Comparison of ENCODE assay signal across 23 cellular contexts in genomic region chr2:223764796-223765195, GRCh38.
A peak's percentile ranks its signal among the peaks of the same experiment; 100 is the strongest.
DNase-seq lines count a peak whose midpoint lies in the region; ATAC-seq, FAIRE-seq and TF ChIP-seq lines count a peak whose summit lies in the region.
"Had no signal": no experiment of that assay in that cellular context is flagged by ENCODE, and none has a peak within 500 bp of the region (broad histone marks: within the 10 kb centered on the region; RNA-seq: fewer than 3 reads in every experiment).

No MANE protein-coding gene starts in this region.

- no peaks in the 10 kb centered on the region for H3K9me1 ChIP-seq in endothelial cell of umbilical vein (replicated peaks; ENCODE audit: control insufficient read depth, extremely low read depth, insufficient read depth, low read length)

- no peak for DNase-seq in HepG2 (ENCODE audit: low spot score)
- no peak for DNase-seq in right lobe of liver
- DNase-seq in endothelial cell of umbilical vein (ENCODE audit: low read depth, low spot score) = no peak
- no peak for DNase-seq in mammary epithelial cell
- DNase-seq in GM03348 (ENCODE audit: low spot score) = no peak
- DNase-seq: ACHN; BE2C; Caco-2; Calu3; CD4-positive, alpha-beta T cell; CD8-positive, alpha-beta T cell; DMS79 treated with DMSO at 0.1 percent for 48 hours; GF-D8 had no signal

- no peak overlapping the region for H3K4me2 ChIP-seq in HepG2 (ENCODE audit: low read depth, low read length)
- H3K4me2 ChIP-seq in endothelial cell of umbilical vein (ENCODE audit: insufficient read depth, low read length) = no peak overlapping the region
- H3K4me2 ChIP-seq in mammary epithelial cell (ENCODE audit: insufficient read depth, low read depth, low read length) = no peak overlapping the region

- TF ChIP-seq CTCF in HepG2 (CRISPR knock-in tag; IDR thresholded peaks at IDR 0.05) (no peak), right lobe of liver (IDR thresholded peaks at IDR 0.05) (no peak), HEK293 (tag by site-specific recombination; IDR thresholded peaks at IDR 0.05) (no peak), endothelial cell of umbilical vein (IDR thresholded peaks at IDR 0.05; ENCODE audit: extremely low read depth in 1 of 2, insufficient read depth in 1 of 2, low read depth in 1 of 2, low read length in 2 of 2) (no peak), mammary epithelial cell (conservative IDR thresholded peaks at IDR 0.05 in 1 of 2, IDR thresholded peaks at IDR 0.05 in 1 of 2; ENCODE audit: extremely low read depth in 1 of 2, insufficient read depth in 1 of 2, low read depth in 1 of 2, low read length in 2 of 2) (no peak)

- H3K4me3 ChIP-seq in HepG2 (replicated peaks in 1 of 3; ENCODE audit: insufficient read depth in 1 of 3, low read depth in 2 of 3, low read length in 3 of 3) = no peak overlapping the region
- H3K4me3 ChIP-seq in right lobe of liver = no peak overlapping the region
- no peak overlapping the region for H3K4me3 ChIP-seq in HEK293 (ENCODE audit: low read depth, low read length)
- no peak overlapping the region for H3K4me3 ChIP-seq in endothelial cell of umbilical vein (replicated peaks in 1 of 3; ENCODE audit: insufficient read depth in 1 of 3, low read depth in 1 of 3, low read length in 3 of 3)
- H3K4me3 ChIP-seq in mammary epithelial cell (replicated peaks in 1 of 3; ENCODE audit: insufficient read depth in 1 of 3, low read depth in 2 of 3, low read length in 3 of 3) = no peak overlapping the region
- H3K4me3 ChIP-seq: BLaER1 treated with 17β-estradiol and CSF1 and Interleukin-3, amounts not matched to agents 10 nM and 100 nM; GM12878 had no signal

- in situ Hi-C loops in HepG2 (cut with HindIII; ENCODE audit: extremely low pct_ligation_motif_present, low pct_unique_long_range_greater_than_20kb) = no loop called here
- in situ Hi-C loops in mammary epithelial cell (cut with MboI; ENCODE audit: low sequenced_read_pairs in 2 of 2) = no loop called here

- CTCF ChIA-PET in HepG2 (lab: Yijun Ruan, JAX; ENCODE audit: low intra/inter-chr PET ratio, low total read pairs) (no interaction called here), HEK293 (lab: Yijun Ruan, JAX) (interaction anchor here (0.9 to 1.4 kb wide), 4 partner anchors 14 to 90 kb away, joined by 3 read pairs; no protein-coding TSS in a partner anchor), endothelial cell of umbilical vein (lab: Charles Lee) (interaction anchor here (0.8 to 2.2 kb wide), 11 partner anchors 11 to 826 kb away, joined by 3 to 12 read pairs (median 5); no protein-coding TSS in a partner anchor), mammary epithelial cell (lab: Charles Lee; ENCODE audit: low non-redundant PET) (no interaction called here)

- H3K79me2 ChIP-seq in HepG2 (ENCODE audit: insufficient read depth, low read length) (no peaks in the 10 kb centered on the region), endothelial cell of umbilical vein (ENCODE audit: control insufficient read depth, insufficient read depth, low read length) (no peaks in the 10 kb centered on the region), mammary epithelial cell (ENCODE audit: insufficient read depth, low read length) (no peaks in the 10 kb centered on the region)

- TF ChIP-seq POLR2A in HepG2 (IDR thresholded peaks at IDR 0.05; ENCODE audit: insufficient read depth in 1 of 2, low read depth in 2 of 2, low read length in 2 of 2) (no peak), right lobe of liver (IDR thresholded peaks at IDR 0.05) (no peak), endothelial cell of umbilical vein (IDR thresholded peaks at IDR 0.05; ENCODE audit: low read depth, low read length) (no peak)

- TF ChIP-seq EP300 in HepG2 (IDR thresholded peaks at IDR 0.05; ENCODE audit: low read depth in 2 of 2, low read length in 2 of 2) (no peak), HepG2 (CRISPR knock-in tag; IDR thresholded peaks at IDR 0.05; ENCODE audit: borderline replicate concordance) (no peak)

- H3K9me3 ChIP-seq in HepG2 (ENCODE audit: low read length) (no peaks in the 10 kb centered on the region), right lobe of liver (no peaks in the 10 kb centered on the region), HEK293 (ENCODE audit: control insufficient read depth, insufficient read depth, low read depth, low read length) (no peaks in the 10 kb centered on the region), endothelial cell of umbilical vein (replicated peaks; ENCODE audit: control insufficient read depth, insufficient read depth, low read length) (no peaks in the 10 kb centered on the region), mammary epithelial cell (replicated peaks; ENCODE audit: insufficient read depth, low read length) (no peaks in the 10 kb centered on the region)
- H3K9me3 ChIP-seq: BE2C; BLaER1 treated with 17β-estradiol and CSF1 and Interleukin-3, amounts not matched to agents 10 nM and 100 nM; Caco-2 had no signal

- BruUV-seq in HepG2 (replicated peaks; lab: Mats Ljungman, UMichigan) (no TSS peak), endothelial cell of umbilical vein (replicated peaks; lab: Mats Ljungman, UMichigan) (no TSS peak), mammary epithelial cell (replicated peaks; lab: Mats Ljungman, UMichigan) (no TSS peak)

- H3K27me3 ChIP-seq in HepG2 (ENCODE audit: control insufficient read depth in 1 of 2, insufficient read depth in 2 of 2, low read length in 2 of 2) (no peaks in the 10 kb centered on the region), right lobe of liver (no peaks in the 10 kb centered on the region), endothelial cell of umbilical vein (ENCODE audit: control insufficient read depth in 2 of 2, insufficient read depth in 2 of 2, low read length in 2 of 2) (no peaks in the 10 kb centered on the region), mammary epithelial cell (ENCODE audit: insufficient read depth, low read length) (no peaks in the 10 kb centered on the region)
- H3K27me3 ChIP-seq: BE2C; BLaER1 treated with 17β-estradiol and CSF1 and Interleukin-3, amounts not matched to agents 10 nM and 100 nM had no signal

- intact Hi-C loops in HepG2 (cut with micrococcal nuclease; ENCODE audit: unreplicated experiment) = no loop called here
- intact Hi-C loops in right lobe of liver (cut with DNase I) = no loop called here
- intact Hi-C loops in endothelial cell of umbilical vein (cut with micrococcal nuclease) = loop anchor here (5.0 kb wide), 1 partner anchor 67 kb away; no protein-coding TSS in a partner anchor
- intact Hi-C loops in mammary epithelial cell (cut with micrococcal nuclease) = no loop called here

- FAIRE-seq in HepG2 (lab: Jason Lieb, UNC) = no peak
- no peak for FAIRE-seq in endothelial cell of umbilical vein (lab: Jason Lieb, UNC)
- FAIRE-seq: D721Med, G401.6, GM12878, GM12892, GM18507 had no signal

- dilution Hi-C loops in endothelial cell of umbilical vein (cut with MboI; ENCODE audit: extremely low pct_ligation_motif_present, low sequenced_read_pairs) (no loop called here), mammary epithelial cell (cut with HindIII; ENCODE audit: low sequenced_read_pairs) (loop anchor here (5.0 kb wide), 2 partner anchors 38 to 72 kb away; no protein-coding TSS in a partner anchor)

- H3K36me3 ChIP-seq in HepG2 (replicated peaks in 1 of 2; ENCODE audit: control insufficient read depth in 1 of 2, insufficient read depth in 2 of 2, low read length in 2 of 2) (no peaks in the 10 kb centered on the region), right lobe of liver (no peaks in the 10 kb centered on the region), HEK293 (ENCODE audit: control insufficient read depth in 2 of 2, insufficient read depth in 1 of 2, low read length in 2 of 2) (no peaks in the 10 kb centered on the region; a peak in 1 of 3 replicates), endothelial cell of umbilical vein (ENCODE audit: control insufficient read depth in 2 of 2, extremely low read depth in 1 of 2, insufficient read depth in 2 of 2, low read length in 2 of 2) (no peaks in the 10 kb centered on the region), mammary epithelial cell (ENCODE audit: insufficient read depth, low read length) (peaks cover 12% of the 10 kb centered on the region)
- H3K36me3 ChIP-seq: BE2C; BLaER1 treated with 17β-estradiol and CSF1 and Interleukin-3, amounts not matched to agents 10 nM and 100 nM had no signal

- H3K4me1 ChIP-seq in HepG2 (ENCODE audit: insufficient read depth, low read length) (peaks cover 29% of the 10 kb centered on the region), right lobe of liver (no peaks in the 10 kb centered on the region), HEK293 (ENCODE audit: control insufficient read depth, insufficient read depth, low read length) (no peaks in the 10 kb centered on the region), endothelial cell of umbilical vein (ENCODE audit: control insufficient read depth, extremely low read depth, insufficient read depth, low read length) (peaks cover 24% of the 10 kb centered on the region), mammary epithelial cell (ENCODE audit: insufficient read depth, low read length) (peaks cover 20% of the 10 kb centered on the region)
- H3K4me1 ChIP-seq: BE2C had no signal

- H3K27ac ChIP-seq in HepG2 (ENCODE audit: extremely low read length, insufficient read depth, low read length) (no peak overlapping the region), right lobe of liver (no peak overlapping the region), HEK293 (ENCODE audit: extremely low read depth, low read depth, low read length) (no peak overlapping the region), endothelial cell of umbilical vein (ENCODE audit: insufficient read depth, low read depth, low read length) (peak overlapping the region; percentile 32), mammary epithelial cell (ENCODE audit: insufficient read depth, low read depth, low read length) (no peak overlapping the region)
- H3K27ac ChIP-seq: 22Rv1; BLaER1 treated with 17β-estradiol and CSF1 and Interleukin-3, amounts not matched to agents 10 nM and 100 nM; C4-2B had no signal

- WGBS in HepG2 (ENCODE audit: low lambda C conversion rate) = 57% methylated on average over 1 of the region's 1 CpG
- 100% methylated on average over 1 of the region's 1 CpG for WGBS in right lobe of liver (ENCODE audit: insufficient coverage, low coverage, low lambda C conversion rate, missing lambda C conversion rate)
- 95% methylated on average over 1 of the region's 1 CpG for WGBS in mammary epithelial cell (ENCODE audit: low coverage, missing lambda C conversion rate)

- H2AFZ ChIP-seq in HepG2 (ENCODE audit: low read length) = no peak overlapping the region
- H2AFZ ChIP-seq in endothelial cell of umbilical vein (ENCODE audit: low read depth, low read length) = no peak overlapping the region
- H2AFZ ChIP-seq in mammary epithelial cell (ENCODE audit: low read depth, low read length) = no peak overlapping the region

- ATAC-seq in HepG2 (no peak), right lobe of liver (no peak), HG03354 (IDR thresholded peaks at IDR 0.05; ENCODE audit: poor library complexity, severe bottlenecking, unreplicated experiment) (no peak)
- ATAC-seq: CD8-positive, alpha-beta T cell; GM12878 had no signal

- H4K20me1 ChIP-seq in HepG2 (ENCODE audit: insufficient read depth, low read length) = no peaks in the 10 kb centered on the region
- H4K20me1 ChIP-seq in endothelial cell of umbilical vein (replicated peaks; ENCODE audit: control insufficient read depth, extremely low read depth, insufficient read depth, low read length) = no peaks in the 10 kb centered on the region
- H4K20me1 ChIP-seq in mammary epithelial cell (ENCODE audit: insufficient read depth, low read length) = no peaks in the 10 kb centered on the region
- H4K20me1 ChIP-seq: BLaER1 treated with 17β-estradiol and CSF1 and Interleukin-3, amounts not matched to agents 10 nM and 100 nM had no signal

- no peak overlapping the region for H3K9ac ChIP-seq in HepG2 (ENCODE audit: insufficient read depth, low read depth, low read length)
- H3K9ac ChIP-seq in endothelial cell of umbilical vein (replicated peaks; ENCODE audit: extremely low read depth, insufficient read depth, low read length) = no peak overlapping the region
- H3K9ac ChIP-seq in mammary epithelial cell (ENCODE audit: insufficient read depth, low read length) = no peak overlapping the region
- H3K9ac ChIP-seq: BLaER1 treated with 17β-estradiol and CSF1 and Interleukin-3, amounts not matched to agents 10 nM and 100 nM had no signal

- POLR2A ChIA-PET in HepG2 (lab: Yijun Ruan, JAX) (no interaction called here), HEK293 (lab: Yijun Ruan, JAX) (no interaction called here), endothelial cell of umbilical vein (lab: Charles Lee) (no interaction called here)

- TF ChIP-seq RAD21 in HepG2 (CRISPR knock-in tag; IDR thresholded peaks at IDR 0.05) = no peak

Comparison
In these comparisons a context has a peak if more than half of its experiments do, and no peak if none do; other contexts are left out.
1. CTCF ChIA-PET loops: an anchor here in HEK293 (0.9 to 1.4 kb wide) and endothelial cell of umbilical vein (0.8 to 2.2 kb wide); none called in HepG2 and mammary epithelial cell.
2. Of the 63 proteins assayed by ChIP-seq in both HepG2 and HEK293: peak only in HepG2: ZNF629; only in HEK293: ZNF513; in both: none; in neither: 61.